9 cellular contexts compared by ENCODE assay signal in genomic region chr4:10032625-10033024, GRCh38. TPM values are rescaled to one million over a fixed set of nuclear protein-coding genes. Genes with fewer than 3 reads are reported as not detected.
A peak's percentile ranks its signal among the peaks of the same experiment; 100 is the strongest.
DNase-seq lines count a peak whose midpoint lies in the region; ATAC-seq, FAIRE-seq and TF ChIP-seq lines count a peak whose summit lies in the region.
"Had no signal": no experiment of that assay in that cellular context is flagged by ENCODE, and none has a peak within 500 bp of the region (broad histone marks: within the 10 kb centered on the region; RNA-seq: fewer than 3 reads in every experiment).

No MANE protein-coding gene starts in this region.

- H3K4me1 Mint-ChIP-seq in T-cell: peaks cover 2 to 11% (median 8%) of the 10 kb centered on the region in 3 donors

- peaks cover 0 to 16% of the 10 kb centered on the region in 2 donors for H3K27me3 Mint-ChIP-seq in T-cell

- H3K36me3 Mint-ChIP-seq in T-cell: peaks cover 9% of the 10 kb centered on the region

- H3K27me3 ChIP-seq in body of pancreas (no peaks in the 10 kb centered on the region), liver (ENCODE audit: control insufficient read depth in 4 of 4, insufficient read depth in 4 of 4, low read length in 3 of 4) (no peaks in the 10 kb centered on the region)

- no peak for FAIRE-seq in urothelium cell line (lab: Jason Lieb, UNC)

- H3K9ac ChIP-seq in liver (ENCODE audit: low read depth in 1 of 2, low read length in 2 of 2): no peak overlapping the region

- no peak for TF ChIP-seq POLR2A in body of pancreas (IDR thresholded peaks at IDR 0.05)

- POLR2A ChIA-PET in T-cell (lab: Charles Lee): no interaction called here

- no peak overlapping the region for H3K4me3 ChIP-seq in body of pancreas
- no peak overlapping the region for H3K4me3 ChIP-seq in liver (ENCODE audit: low read depth in 1 of 3, low read length in 3 of 3)

- H3K4me1 ChIP-seq in body of pancreas (peaks cover 27% of the 10 kb centered on the region), liver (ENCODE audit: control insufficient read depth in 4 of 4, insufficient read depth in 4 of 4, low read length in 3 of 4) (peaks cover 0 to 17% (median 7%) of the 10 kb centered on the region in 4 donors)

- CTCF ChIA-PET in T-cell (lab: Charles Lee): no interaction called here

- intact Hi-C loops in body of pancreas (cut with DNase I): no loop called here

- no peak for TF ChIP-seq CTCF in body of pancreas (IDR thresholded peaks at IDR 0.05)
- no peak for TF ChIP-seq CTCF in liver (IDR thresholded peaks at IDR 0.05; ENCODE audit: low read depth, low read length, missing input control)

- no peak overlapping the region for H3K4me3 Mint-ChIP-seq in T-cell

- no peaks in the 10 kb centered on the region for H3K9me3 Mint-ChIP-seq in T-cell

- DNase-seq in NK-92 treated with Interleukin-12 subunit alpha and Interleukin-12 subunit beta, amount 100 ng/mL, for 24 hours (lab: John Stamatoyannopoulos, UW): peak; percentile 52
- DNase-seq in NK-92 (lab: John Stamatoyannopoulos, UW; ENCODE audit: unreplicated experiment) (no peak), body of pancreas (peak; percentile 25 to 60 (median 38)), urothelium cell line (ENCODE audit: low spot score) (peak; percentile 71), NCI-H1417 (lab: John Stamatoyannopoulos, UW) (no peak), T-cell (no peak)
- DNase-seq: stimulated activated CD4-positive, alpha-beta T cell treated with anti-CD3 and anti-CD28 coated beads, Interleukin-2, amount 100 ng/mL, for 24 hours had no signal

- no peak overlapping the region for H3K27ac Mint-ChIP-seq in T-cell

- 22 to 24% methylated on average over 6 of the region's 6 CpGs for WGBS in body of pancreas, 2 donors
- 29% methylated on average over 6 of the region's 6 CpGs for WGBS in liver

- ATAC-seq in body of pancreas (peak; percentile 84), GM21825 (IDR thresholded peaks at IDR 0.05; ENCODE audit: unreplicated experiment) (no peak), T-cell (replicated peaks in 1 of 4) (no peak)

- no peaks in the 10 kb centered on the region for H3K36me3 ChIP-seq in body of pancreas (replicated peaks in 1 of 2; ENCODE audit: insufficient read depth in 1 of 2, low read depth in 2 of 2)
- no peaks in the 10 kb centered on the region for H3K36me3 ChIP-seq in liver (ENCODE audit: control insufficient read depth in 4 of 4, insufficient read depth in 3 of 4, low read depth in 1 of 4, low read length in 3 of 4)

- TF ChIP-seq RAD21 in liver (IDR thresholded peaks at IDR 0.05): no peak

- no peaks in the 10 kb centered on the region for H3K9me3 ChIP-seq in body of pancreas
- no peaks in the 10 kb centered on the region for H3K9me3 ChIP-seq in liver (ENCODE audit: control insufficient read depth in 4 of 4, low read length in 3 of 4)

- peak overlapping the region in 3 of 4 donors; percentile 31 to 58 (median 51) for H3K27ac ChIP-seq in body of pancreas
- H3K27ac ChIP-seq in liver (ENCODE audit: low read depth in 1 of 2, low read length in 2 of 2): peak overlapping the region; percentile 63 to 71

TF ChIP-seq in liver, 16 proteins besides CTCF, POLR2A, EP300 and RAD21:
- TF ChIP-seq SP1 (IDR thresholded peaks at IDR 0.05) (no peak), FOXA2 (IDR thresholded peaks at IDR 0.05) (no peak), TAF1 (conservative IDR thresholded peaks at IDR 0.05) (no peak), JUND (IDR thresholded peaks at IDR 0.05) (peak; percentile 53 to 62), RXRA (IDR thresholded peaks at IDR 0.05) (peak; percentile 20 to 78), ZBTB33 (IDR thresholded peaks at IDR 0.05) (no peak), NR2F2 (IDR thresholded peaks at IDR 0.05) (no peak), REST (IDR thresholded peaks at IDR 0.05) (no peak), HNF4A (conservative IDR thresholded peaks at IDR 0.05) (peak; percentile 25 to 67), MAX (IDR thresholded peaks at IDR 0.05) (peak; percentile 74), YY1 (IDR thresholded peaks at IDR 0.05) (no peak), EGR1 (IDR thresholded peaks at IDR 0.05; ENCODE audit: low read depth in 2 of 2) (peak in 1 of 2 donors; percentile 40), GABPA (IDR thresholded peaks at IDR 0.05 in 1 of 2, conservative IDR thresholded peaks at IDR 0.05 in 1 of 2) (peak in 1 of 2 donors; percentile 63), FOXA1 (IDR thresholded peaks at IDR 0.05) (no peak), HNF4G (IDR thresholded peaks at IDR 0.05) (no peak), ATF3 (IDR thresholded peaks at IDR 0.05) (peak; percentile 66)

RNA-seq across cellular contexts. Expression of gene SLC2A9, which starts 11.3 kb away (rescaled TPM):
- total RNA-seq in body of pancreas: 1 to 10 TPM; 1.6 to 8.6 TPM
- total RNA-seq in liver: 10 to 100 TPM; 25.7 to 49.0 TPM
- 10 to 100 TPM in 1 of 2 donors, 1 to 10 TPM in 1; 6.2 to 17.5 TPM for polyA plus RNA-seq in liver
- 1 to 10 TPM; 3.0 to 5.2 (median 4.4) TPM for total RNA-seq in T-cell

Comparison
In these comparisons a context has a peak if more than half of its experiments do, and no peak if none do; other contexts are left out.
1. DNase-seq: peak in NK-92 treated with Interleukin-12 subunit alpha and Interleukin-12 subunit beta, amount 100 ng/mL, for 24 hours (single experiment), body of pancreas (4 of 4) and urothelium cell line (single experiment); none in NK-92 (single experiment), NCI-H1417 (0 of 3) and T-cell (0 of 34).